In the genomic region with DNA sequence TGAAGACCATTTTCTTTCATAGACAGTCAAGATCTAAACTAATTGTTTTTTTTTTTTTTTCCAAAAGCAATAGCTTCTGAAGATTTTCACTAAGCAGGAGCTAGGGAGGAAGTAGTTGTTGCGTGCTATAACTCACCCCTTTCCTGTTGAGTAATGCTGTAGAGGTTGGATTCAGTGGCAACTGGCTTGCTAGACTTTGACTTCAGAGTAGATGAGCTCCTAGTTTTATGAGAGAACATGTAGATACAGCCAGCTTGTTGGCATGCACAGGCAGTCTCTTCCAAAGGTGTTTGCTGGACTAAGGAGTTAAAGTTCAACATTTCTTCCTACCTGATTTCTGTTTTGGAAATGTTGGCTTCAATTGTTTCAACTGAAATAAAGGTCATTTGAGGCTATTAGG, we compare ENCODE assay signal across 14 cellular contexts.
DNase-seq lines count a peak whose midpoint lies in the region; ATAC-seq, FAIRE-seq and TF ChIP-seq lines count a peak whose summit lies in the region.
"Had no signal": no experiment of that assay in that cellular context is flagged by ENCODE, and none has a peak within 500 bp of the region (broad histone marks: within the 10 kb centered on the region; RNA-seq: fewer than 3 reads in every experiment).

No MANE protein-coding gene starts in this region.

- CTCF ChIA-PET in T-cell (lab: Charles Lee) (interaction anchor here (0.5 to 1.2 kb wide), 12 partner anchors 31 to 491 kb away, joined by 3 to 6 read pairs (median 4); no protein-coding TSS in a partner anchor), WTC11 (lab: Charles Lee) (interaction anchor here (1.3 to 2.1 kb wide), 5 partner anchors 12 to 257 kb away, joined by 3 to 13 read pairs (median 4); no protein-coding TSS in a partner anchor)

- H3K27ac Mint-ChIP-seq in T-cell (peak overlapping the region in 1 of 2 donors; percentile 21), WTC11 (no peak overlapping the region)
- H3K27ac Mint-ChIP-seq: activated T-cell treated with anti-CD3 and anti-CD28 coated beads, Interleukin-2, amount 50 U/mL, for 72 hours had no signal

- peak overlapping the region in 4 of 11 experiments; percentile 10 to 40 (median 35); a peak in 5 of 22 replicates for H3K9ac ChIP-seq in BLaER1 treated with 17β-estradiol and CSF1 and Interleukin-3, amounts not matched to agents 10 nM and 100 nM
- H3K9ac ChIP-seq in keratinocyte (ENCODE audit: control insufficient read depth, extremely low read depth, insufficient read depth, low read length), result no peak overlapping the region

- no peak overlapping the region for H3K4me3 Mint-ChIP-seq in T-cell
- no peak overlapping the region for H3K4me3 Mint-ChIP-seq in WTC11
- H3K4me3 Mint-ChIP-seq: CD4-positive, CD25-positive, alpha-beta regulatory T cell; neural crest cell had no signal

- H3K4me3 ChIP-seq in BLaER1 treated with 17β-estradiol and CSF1 and Interleukin-3, amounts not matched to agents 10 nM and 100 nM, result no peak overlapping the region
- no peak overlapping the region for H3K4me3 ChIP-seq in keratinocyte (ENCODE audit: control insufficient read depth in 2 of 3, extremely low read depth in 1 of 3, insufficient read depth in 2 of 3, low read depth in 1 of 3, low read length in 3 of 3)
- H3K4me3 ChIP-seq: body of pancreas had no signal

- peak; percentile 52 for FAIRE-seq in keratinocyte (lab: Jason Lieb, UNC)

- H3K4me2 ChIP-seq in BLaER1 treated with 17β-estradiol and CSF1 and Interleukin-3, amounts not matched to agents 10 nM and 100 nM, result peak overlapping the region; percentile 9 to 87 (median 73); a peak in 21 of 22 replicates
- H3K4me2 ChIP-seq in keratinocyte (ENCODE audit: control insufficient read depth, extremely low read depth, insufficient read depth, low read depth, low read length), result no peak overlapping the region

- peaks cover 17 to 57% (median 39%) of the 10 kb centered on the region in 10 experiments for H3K4me1 ChIP-seq in BLaER1 treated with 17β-estradiol and CSF1 and Interleukin-3, amounts not matched to agents 10 nM and 100 nM
- peaks cover 8% of the 10 kb centered on the region for H3K4me1 ChIP-seq in keratinocyte (ENCODE audit: control insufficient read depth, extremely low read depth, insufficient read depth, low read length)

- peak overlapping the region in 8 of 11 experiments; percentile 13 to 69 (median 38); a peak in 12 of 22 replicates for H3K27ac ChIP-seq in BLaER1 treated with 17β-estradiol and CSF1 and Interleukin-3, amounts not matched to agents 10 nM and 100 nM
- no peak overlapping the region for H3K27ac ChIP-seq in keratinocyte (ENCODE audit: control insufficient read depth, insufficient read depth, low read length)

- dilution Hi-C loops in keratinocyte (cut with MboI; ENCODE audit: extremely low pct_ligation_motif_present, low sequenced_read_pairs), result loop anchor here (25.0 kb wide), 1 partner anchor 146 kb away; no protein-coding TSS in a partner anchor

- no peaks in the 10 kb centered on the region for H3K9me3 ChIP-seq in BLaER1 treated with 17β-estradiol and CSF1 and Interleukin-3, amounts not matched to agents 10 nM and 100 nM (replicated peaks in 1 of 11)
- H3K9me3 ChIP-seq in keratinocyte (ENCODE audit: control insufficient read depth, low read depth, low read length), result no peaks in the 10 kb centered on the region
- H3K9me3 ChIP-seq: body of pancreas had no signal

- H3K27me3 Mint-ChIP-seq in T-cell, result no peaks in the 10 kb centered on the region
- peaks cover 19% of the 10 kb centered on the region for H3K27me3 Mint-ChIP-seq in WTC11 (ENCODE audit: low read depth)

- DNase-seq in HT1080 (ENCODE audit: low read depth), result peak; percentile 83
- DNase-seq in T-cell, result no peak
- no peak for DNase-seq in keratinocyte (ENCODE audit: low read depth, low spot score)
- no peak for DNase-seq in DMS53 (lab: John Stamatoyannopoulos, UW)
- no peak for DNase-seq in hypothalamus (lab: John Stamatoyannopoulos, UW)
- no peak for DNase-seq in WTC11 (ENCODE audit: low spot score)
- DNase-seq: activated T-cell treated with anti-CD3 and anti-CD28 coated beads, Interleukin-2, amount 50 U/mL, for 72 hours; CD4-positive, CD25-positive, alpha-beta regulatory T cell; GOT3; NCI-H2029 treated with DMSO at 0.1 percent for 48 hours had no signal

- peaks cover 0 to 4% (median 0%) of the 10 kb centered on the region in 11 experiments; a peak in 2 of 22 replicates for H3K27me3 ChIP-seq in BLaER1 treated with 17β-estradiol and CSF1 and Interleukin-3, amounts not matched to agents 10 nM and 100 nM
- no peaks in the 10 kb centered on the region for H3K27me3 ChIP-seq in keratinocyte (ENCODE audit: control insufficient read depth, extremely low read depth, insufficient read depth, low read length)
- H3K27me3 ChIP-seq: body of pancreas had no signal

- H3K4me1 Mint-ChIP-seq in T-cell, result peaks cover 40 to 44% (median 40%) of the 10 kb centered on the region in 3 donors
- H3K4me1 Mint-ChIP-seq in WTC11, result 0 out of 2 replicates have a peak, but pooled peaks cover 3% of the 10 kb centered on the region

- H3K36me3 Mint-ChIP-seq in T-cell (no peaks in the 10 kb centered on the region), WTC11 (no peaks in the 10 kb centered on the region)
- H3K36me3 Mint-ChIP-seq: CD4-positive, CD25-positive, alpha-beta regulatory T cell had no signal

- no peak overlapping the region for H2AFZ ChIP-seq in keratinocyte (ENCODE audit: control insufficient read depth, low read length)

- peak in 3 of 4 experiments; percentile 38 to 43 (median 43) for ATAC-seq in T-cell (replicated peaks in 1 of 4)
- no peak for ATAC-seq in WTC11
- no peak for ATAC-seq in GM21619 (IDR thresholded peaks at IDR 0.05; ENCODE audit: unreplicated experiment)

- no peaks in the 10 kb centered on the region for H3K9me1 ChIP-seq in keratinocyte (ENCODE audit: control insufficient read depth, extremely low read depth, insufficient read depth, low read length)

- H3K79me2 ChIP-seq in keratinocyte (ENCODE audit: control insufficient read depth, insufficient read depth, low read length), result no peaks in the 10 kb centered on the region

- H3K9me3 Mint-ChIP-seq in T-cell, result no peaks in the 10 kb centered on the region
- H3K9me3 Mint-ChIP-seq in WTC11, result no peaks in the 10 kb centered on the region
- H3K9me3 Mint-ChIP-seq: activated T-cell treated with anti-CD3 and anti-CD28 coated beads, Interleukin-2, amount 50 U/mL, for 72 hours; CD4-positive, CD25-positive, alpha-beta regulatory T cell; neural crest cell had no signal

- H3K36me3 ChIP-seq in BLaER1 treated with 17β-estradiol and CSF1 and Interleukin-3, amounts not matched to agents 10 nM and 100 nM, result peaks cover 0 to 9% (median 0%) of the 10 kb centered on the region in 11 experiments; a peak in 3 of 22 replicates
- no peaks in the 10 kb centered on the region for H3K36me3 ChIP-seq in keratinocyte (ENCODE audit: control insufficient read depth in 2 of 2, extremely low read depth in 1 of 2, insufficient read depth in 2 of 2, low read length in 2 of 2)

- POLR2A ChIA-PET in T-cell (lab: Charles Lee), result interaction anchor here (0.6 kb wide), 5 partner anchors 21 to 82 kb away, joined by 3 to 7 read pairs (median 3); no protein-coding TSS in a partner anchor
- POLR2A ChIA-PET in WTC11 (lab: Charles Lee), result interaction anchor here (0.6 kb wide), 1 partner anchor 65 kb away, joined by 4 read pairs; no protein-coding TSS in a partner anchor

- H4K20me1 ChIP-seq in BLaER1 treated with 17β-estradiol and CSF1 and Interleukin-3, amounts not matched to agents 10 nM and 100 nM, result peaks cover 0 to 3% (median 0%) of the 10 kb centered on the region in 11 experiments; a peak in 1 of 22 replicates
- H4K20me1 ChIP-seq in keratinocyte (ENCODE audit: control insufficient read depth, extremely low read depth, insufficient read depth, low read length), result no peaks in the 10 kb centered on the region

- TF ChIP-seq CTCF in keratinocyte (optimal IDR thresholded peaks at IDR 0.05 in 1 of 3, IDR thresholded peaks at IDR 0.05 in 1 of 3, conservative IDR thresholded peaks at IDR 0.05 in 1 of 3; ENCODE audit: extremely low read depth in 1 of 3, insufficient read depth in 2 of 3, low read length in 3 of 3) (no peak), WTC11 (IDR thresholded peaks at IDR 0.05) (no peak)

TF ChIP-seq in WTC11, 78 proteins besides CTCF, POLR2A, EP300 and RAD21 (continues in another document):
- TF ChIP-seq TP53 (CRISPR knock-in tag; IDR thresholded peaks at IDR 0.05), result no peak
- no peak for TF ChIP-seq ELF4 (CRISPR knock-in tag; IDR thresholded peaks at IDR 0.05; ENCODE audit: low read depth)
- TF ChIP-seq SMAD3 (CRISPR knock-in tag; IDR thresholded peaks at IDR 0.05; ENCODE audit: borderline replicate concordance), result no peak
- TF ChIP-seq, protein P1, sequence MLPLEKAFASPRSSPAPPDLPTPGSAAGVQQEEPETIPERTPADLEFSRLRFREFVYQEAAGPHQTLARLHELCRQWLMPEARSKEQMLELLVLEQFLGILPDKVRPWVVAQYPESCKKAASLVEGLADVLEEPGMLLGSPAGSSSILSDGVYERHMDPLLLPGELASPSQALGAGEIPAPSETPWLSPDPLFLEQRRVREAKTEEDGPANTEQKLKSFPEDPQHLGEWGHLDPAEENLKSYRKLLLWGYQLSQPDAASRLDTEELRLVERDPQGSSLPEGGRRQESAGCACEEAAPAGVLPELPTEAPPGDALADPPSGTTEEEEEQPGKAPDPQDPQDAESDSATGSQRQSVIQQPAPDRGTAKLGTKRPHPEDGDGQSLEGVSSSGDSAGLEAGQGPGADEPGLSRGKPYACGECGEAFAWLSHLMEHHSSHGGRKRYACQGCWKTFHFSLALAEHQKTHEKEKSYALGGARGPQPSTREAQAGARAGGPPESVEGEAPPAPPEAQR (CRISPR knock-in tag; IDR thresholded peaks at IDR 0.05), result no peak
- TF ChIP-seq, protein P2, sequence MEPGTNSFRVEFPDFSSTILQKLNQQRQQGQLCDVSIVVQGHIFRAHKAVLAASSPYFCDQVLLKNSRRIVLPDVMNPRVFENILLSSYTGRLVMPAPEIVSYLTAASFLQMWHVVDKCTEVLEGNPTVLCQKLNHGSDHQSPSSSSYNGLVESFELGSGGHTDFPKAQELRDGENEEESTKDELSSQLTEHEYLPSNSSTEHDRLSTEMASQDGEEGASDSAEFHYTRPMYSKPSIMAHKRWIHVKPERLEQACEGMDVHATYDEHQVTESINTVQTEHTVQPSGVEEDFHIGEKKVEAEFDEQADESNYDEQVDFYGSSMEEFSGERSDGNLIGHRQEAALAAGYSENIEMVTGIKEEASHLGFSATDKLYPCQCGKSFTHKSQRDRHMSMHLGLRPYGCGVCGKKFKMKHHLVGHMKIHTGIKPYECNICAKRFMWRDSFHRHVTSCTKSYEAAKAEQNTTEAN (CRISPR knock-in tag; IDR thresholded peaks at IDR 0.05), result no peak
- TF ChIP-seq, protein P3, sequence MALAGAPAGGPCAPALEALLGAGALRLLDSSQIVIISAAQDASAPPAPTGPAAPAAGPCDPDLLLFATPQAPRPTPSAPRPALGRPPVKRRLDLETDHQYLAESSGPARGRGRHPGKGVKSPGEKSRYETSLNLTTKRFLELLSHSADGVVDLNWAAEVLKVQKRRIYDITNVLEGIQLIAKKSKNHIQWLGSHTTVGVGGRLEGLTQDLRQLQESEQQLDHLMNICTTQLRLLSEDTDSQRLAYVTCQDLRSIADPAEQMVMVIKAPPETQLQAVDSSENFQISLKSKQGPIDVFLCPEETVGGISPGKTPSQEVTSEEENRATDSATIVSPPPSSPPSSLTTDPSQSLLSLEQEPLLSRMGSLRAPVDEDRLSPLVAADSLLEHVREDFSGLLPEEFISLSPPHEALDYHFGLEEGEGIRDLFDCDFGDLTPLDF (CRISPR knock-in tag; IDR thresholded peaks at IDR 0.05), result no peak
- no peak for TF ChIP-seq ZNF416 (CRISPR knock-in tag; IDR thresholded peaks at IDR 0.05)

Comparison
In these comparisons a context has a peak if more than half of its experiments do, and no peak if none do; other contexts are left out.
1. ATAC-seq: peak in T-cell (3 of 4); none in WTC11 (single experiment) and GM21619 (single experiment).